In genomic region chr2:223779877-223780276, GRCh38 we compare ENCODE assay signal across 9 cellular contexts. TPM values are rescaled to one million over a fixed set of nuclear protein-coding genes. Genes with fewer than 3 reads are reported as not detected.
A peak's percentile ranks its signal among the peaks of the same experiment; 100 is the strongest.
DNase-seq lines count a peak whose midpoint lies in the region; ATAC-seq and TF ChIP-seq lines count a peak whose summit lies in the region.
"Had no signal": no experiment of that assay in that cellular context is flagged by ENCODE, and none has a peak within 500 bp of the region (broad histone marks: within the 10 kb centered on the region; RNA-seq: fewer than 3 reads in every experiment).

No MANE protein-coding gene starts in this region.

- no peaks in the 10 kb centered on the region for H3K4me1 ChIP-seq in naive thymus-derived CD4-positive, alpha-beta T cell (ENCODE audit: control insufficient read depth in 2 of 2, insufficient read depth in 2 of 2, low read length in 2 of 2)
- H3K4me1 ChIP-seq in right atrium auricular region: no peaks in the 10 kb centered on the region

- H3K36me3 Mint-ChIP-seq in naive thymus-derived CD4-positive, alpha-beta T cell: peaks cover 0 to 19% (median 4%) of the 10 kb centered on the region in 5 donors

- DNase-seq in AG10803 (ENCODE audit: low read depth): no peak
- peak; percentile 75 for DNase-seq in SIG-M5 treated with dmso at 0.1 percent for 504 hours (lab: John Stamatoyannopoulos, UW; ENCODE audit: unreplicated experiment)
- peak; percentile 32 for DNase-seq in astrocyte of the spinal cord (ENCODE audit: low read depth, low spot score)
- DNase-seq in naive thymus-derived CD4-positive, alpha-beta T cell: peak in 8 of 9 donors; percentile 8 to 36 (median 24)
- no peak for DNase-seq in right atrium auricular region (ENCODE audit: low spot score)

- no peak overlapping the region for H3K4me3 Mint-ChIP-seq in naive thymus-derived CD4-positive, alpha-beta T cell
- H3K4me3 Mint-ChIP-seq: nephron had no signal

- H3K27ac Mint-ChIP-seq in naive thymus-derived CD4-positive, alpha-beta T cell: no peak overlapping the region
- H3K27ac Mint-ChIP-seq: nephron had no signal

- in situ Hi-C loops in astrocyte of the spinal cord (cut with HindIII; ENCODE audit: low sequenced_read_pairs): no loop called here

- H3K27ac ChIP-seq in naive thymus-derived CD4-positive, alpha-beta T cell (ENCODE audit: low read depth, low read length): no peak overlapping the region
- H3K27ac ChIP-seq in right atrium auricular region: no peak overlapping the region

- TF ChIP-seq CTCF in AG10803 (conservative IDR thresholded peaks at IDR 0.05; ENCODE audit: low read length) (peak; percentile 22; the same call in 1 of the 2 replicates), astrocyte of the spinal cord (IDR thresholded peaks at IDR 0.05; ENCODE audit: low read depth, low read length) (peak; percentile 34), right atrium auricular region (IDR thresholded peaks at IDR 0.05) (peak in 1 of 2 donors; percentile 27)

- H3K9me3 ChIP-seq in naive thymus-derived CD4-positive, alpha-beta T cell (ENCODE audit: control insufficient read depth in 2 of 3, low read length in 3 of 3): no peaks in the 10 kb centered on the region
- H3K9me3 ChIP-seq in right atrium auricular region: no peaks in the 10 kb centered on the region

- POLR2A ChIA-PET in naive thymus-derived CD4-positive, alpha-beta T cell (lab: Charles Lee): no interaction called here

- no peaks in the 10 kb centered on the region for H3K27me3 ChIP-seq in naive thymus-derived CD4-positive, alpha-beta T cell (ENCODE audit: control insufficient read depth in 2 of 2, insufficient read depth in 2 of 2, low read length in 2 of 2)
- no peaks in the 10 kb centered on the region for H3K27me3 ChIP-seq in right atrium auricular region

- intact Hi-C loops in naive thymus-derived CD4-positive, alpha-beta T cell (cut with micrococcal nuclease): loop anchor here (2.0 kb wide), 2 partner anchors 57 to 191 kb away; partner anchors contain the start of gene AP1S3 (in 1 of the 2)

- no peaks in the 10 kb centered on the region for H3K9me3 Mint-ChIP-seq in naive thymus-derived CD4-positive, alpha-beta T cell
- H3K9me3 Mint-ChIP-seq: nephron had no signal

- ATAC-seq in GM18511 (IDR thresholded peaks at IDR 0.05; ENCODE audit: unreplicated experiment): peak; percentile 75
- peak; percentile 91 for ATAC-seq in HG03342 (IDR thresholded peaks at IDR 0.05; ENCODE audit: unreplicated experiment)
- ATAC-seq in naive thymus-derived CD4-positive, alpha-beta T cell: peak; percentile 80
- ATAC-seq in GM19397 (IDR thresholded peaks at IDR 0.05; ENCODE audit: unreplicated experiment): no peak

- peaks cover 0 to 2% (median 0%) of the 10 kb centered on the region in 7 donors for H3K4me1 Mint-ChIP-seq in naive thymus-derived CD4-positive, alpha-beta T cell
- H3K4me1 Mint-ChIP-seq: nephron had no signal

- H3K36me3 ChIP-seq in naive thymus-derived CD4-positive, alpha-beta T cell (ENCODE audit: control insufficient read depth in 2 of 3, insufficient read depth in 3 of 3, low read length in 3 of 3): no peaks in the 10 kb centered on the region
- no peaks in the 10 kb centered on the region for H3K36me3 ChIP-seq in right atrium auricular region

- CTCF ChIA-PET in naive thymus-derived CD4-positive, alpha-beta T cell (lab: Charles Lee): no interaction called here

- no peaks in the 10 kb centered on the region for H3K27me3 Mint-ChIP-seq in naive thymus-derived CD4-positive, alpha-beta T cell

- no peak overlapping the region for H3K4me3 ChIP-seq in AG10803 (ENCODE audit: low read length)
- no peak overlapping the region for H3K4me3 ChIP-seq in astrocyte of the spinal cord (ENCODE audit: low read depth, low read length)
- H3K4me3 ChIP-seq in naive thymus-derived CD4-positive, alpha-beta T cell (ENCODE audit: low read length): no peak overlapping the region
- no peak overlapping the region for H3K4me3 ChIP-seq in right atrium auricular region

RNA-seq across cellular contexts. Expression of gene AP1S3, which starts 57.5 kb away (rescaled TPM):
- 1 to 10 TPM in 3 of 5 experiments, under 1 TPM in 2; 0.54 to 8.2 (median 1.6) TPM for total RNA-seq in naive thymus-derived CD4-positive, alpha-beta T cell
- 1 to 10 TPM in 1 of 2 donors, under 1 TPM in 1; 0.53 to 2.1 TPM for polyA plus RNA-seq in naive thymus-derived CD4-positive, alpha-beta T cell
- 1 to 10 TPM; 2.2 to 3.5 TPM for total RNA-seq in right atrium auricular region

Comparison
In these comparisons a context has a peak if more than half of its experiments do, and no peak if none do; other contexts are left out.
1. DNase-seq: peak in SIG-M5 treated with dmso at 0.1 percent for 504 hours (single experiment), astrocyte of the spinal cord (single experiment) and naive thymus-derived CD4-positive, alpha-beta T cell (8 of 9); none in AG10803 (single experiment) and right atrium auricular region (single experiment).